18 cellular contexts compared by ENCODE assay signal in genomic region chr3:29514912-29515311, GRCh38.
A peak's percentile ranks its signal among the peaks of the same experiment; 100 is the strongest.
DNase-seq lines count a peak whose midpoint lies in the region; ATAC-seq, FAIRE-seq and TF ChIP-seq lines count a peak whose summit lies in the region.
"Had no signal": no experiment of that assay in that cellular context is flagged by ENCODE, and none has a peak within 500 bp of the region (broad histone marks: within the 10 kb centered on the region; RNA-seq: fewer than 3 reads in every experiment).

No MANE protein-coding gene starts in this region.

- peak; percentile 18 for DNase-seq in EH (ENCODE audit: low read depth)
- peak; percentile 39 for DNase-seq in M059J (ENCODE audit: low read depth)
- DNase-seq in SKM-1 treated with dmso at 0.1 percent for 144 hours (lab: John Stamatoyannopoulos, UW; ENCODE audit: unreplicated experiment) = peak; percentile 63
- no peak for DNase-seq in left lung
- DNase-seq in tibial nerve (ENCODE audit: low spot score in 2 of 2) = no peak
- DNase-seq in kidney = no peak
- no peak for DNase-seq in BE2C
- DNase-seq: DMS79; effector memory CD8-positive, alpha-beta T cell; gastrocnemius medialis; Karpas-422; NCI-H2029 treated with DMSO at 0.1 percent for 48 hours; NCI-H69; stimulated activated CD8-positive, alpha-beta memory T cell treated with anti-CD3 and anti-CD28 coated beads, Interleukin-4, amount 100 ng/mL, for 48 hours; transverse colon had no signal

- H3K4me3 ChIP-seq in left lung (no peak overlapping the region), tibial nerve (no peak overlapping the region), kidney (ENCODE audit: low read length in 2 of 2) (no peak overlapping the region), BE2C (ENCODE audit: low read depth, low read length) (no peak overlapping the region)
- H3K4me3 ChIP-seq: gastrocnemius medialis, prostate gland, transverse colon had no signal

- intact Hi-C loops in left lung (cut with DNase I) = no loop called here
- intact Hi-C loops in kidney (cut with DNase I) = no loop called here

- H3K36me3 ChIP-seq in left lung (no peaks in the 10 kb centered on the region), tibial nerve (no peaks in the 10 kb centered on the region), kidney (ENCODE audit: control insufficient read depth in 1 of 2, insufficient read depth in 2 of 2, low read length in 2 of 2) (no peaks in the 10 kb centered on the region), BE2C (no peaks in the 10 kb centered on the region)
- H3K36me3 ChIP-seq: brain microvascular endothelial cell, gastrocnemius medialis, prostate gland, transverse colon had no signal

- H3K4me1 ChIP-seq in left lung (peaks cover 13 to 30% of the 10 kb centered on the region in 2 donors), tibial nerve (peaks cover 0 to 61% (median 33%) of the 10 kb centered on the region in 4 donors), kidney (ENCODE audit: control insufficient read depth in 1 of 2, insufficient read depth in 1 of 2, low read depth in 1 of 2, low read length in 2 of 2) (peaks cover 0 to 8% of the 10 kb centered on the region in 2 donors), BE2C (peaks cover 3% of the 10 kb centered on the region; the same call in 1 of the 2 replicates)
- H3K4me1 ChIP-seq: prostate gland had no signal

- no peak overlapping the region for H3K9ac ChIP-seq in kidney (ENCODE audit: low read length in 2 of 2)

- no peak for TF ChIP-seq EP300 in tibial nerve (IDR thresholded peaks at IDR 0.05)

- no peak for TF ChIP-seq POLR2A in tibial nerve (IDR thresholded peaks at IDR 0.05)

- TF ChIP-seq CTCF in left lung (IDR thresholded peaks at IDR 0.05) (no peak), tibial nerve (IDR thresholded peaks at IDR 0.05) (no peak), kidney (IDR thresholded peaks at IDR 0.05; ENCODE audit: borderline replicate concordance, extremely low read depth, insufficient read depth) (no peak), BE2C (IDR thresholded peaks at IDR 0.05; ENCODE audit: low read depth, low read length) (no peak)

- WGBS in tibial nerve, 2 donors = 54 to 66% methylated on average over 3 of the region's 3 CpGs

- no peak for FAIRE-seq in kidney (lab: Jason Lieb, UNC)

- H3K27me3 ChIP-seq in left lung (no peaks in the 10 kb centered on the region), tibial nerve (no peaks in the 10 kb centered on the region), BE2C (no peaks in the 10 kb centered on the region)
- H3K27me3 ChIP-seq: brain microvascular endothelial cell, gastrocnemius medialis, transverse colon had no signal

- H3K27ac ChIP-seq in left lung = no peak overlapping the region
- no peak overlapping the region for H3K27ac ChIP-seq in tibial nerve
- no peak overlapping the region for H3K27ac ChIP-seq in kidney (ENCODE audit: low read depth in 2 of 2, low read length in 2 of 2)
- H3K27ac ChIP-seq: prostate gland, transverse colon had no signal

- peak; percentile 60 for ATAC-seq in left lung
- no peak for ATAC-seq in HG02588 (IDR thresholded peaks at IDR 0.05; ENCODE audit: unreplicated experiment)
- ATAC-seq: effector memory CD8-positive, alpha-beta T cell had no signal

- H3K9me3 ChIP-seq in left lung (no peaks in the 10 kb centered on the region), tibial nerve (no peaks in the 10 kb centered on the region), kidney (ENCODE audit: control insufficient read depth in 1 of 2, low read length in 2 of 2) (no peaks in the 10 kb centered on the region), BE2C (no peaks in the 10 kb centered on the region)
- H3K9me3 ChIP-seq: gastrocnemius medialis, prostate gland, transverse colon had no signal

Comparison
In these comparisons a context has a peak if more than half of its experiments do, and no peak if none do; other contexts are left out.
1. DNase-seq: peak in EH (single experiment), M059J (single experiment) and SKM-1 treated with dmso at 0.1 percent for 144 hours (single experiment); none in left lung (0 of 2), tibial nerve (0 of 2), kidney (single experiment) and BE2C (single experiment).